33 cellular contexts compared by ENCODE assay signal in the genomic region with DNA sequence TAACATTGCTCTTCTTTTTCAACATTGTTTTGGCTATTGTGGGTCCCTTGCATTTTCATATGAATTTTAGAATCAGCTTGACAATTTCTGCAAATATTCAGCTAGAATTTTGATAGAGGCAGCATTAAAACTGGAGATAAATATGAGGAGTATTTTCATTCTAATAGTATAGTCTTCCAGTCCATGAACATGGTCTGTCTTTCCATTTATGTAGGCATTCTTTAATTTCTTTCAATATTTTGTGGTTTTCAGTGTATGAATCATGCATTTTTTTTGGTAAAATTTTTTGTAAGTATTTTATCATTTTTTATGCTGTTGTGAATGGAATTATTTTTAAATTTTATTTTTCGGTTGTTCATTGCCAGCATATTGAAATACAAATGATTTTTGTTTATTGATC.
"Had no signal": no experiment of that assay in that cellular context is flagged by ENCODE, and none has a peak within 500 bp of the region (broad histone marks: within the 10 kb centered on the region; RNA-seq: fewer than 3 reads in every experiment).

No MANE protein-coding gene starts in this region.

- ATAC-seq: activated naive CD8-positive, alpha-beta T cell treated with anti-CD3 and anti-CD28 coated beads, Interleukin-2, amount 50 U/mL, for 24 hours; activated T-cell treated with anti-CD3 and anti-CD28 coated beads, Interleukin-2, amount 50 U/mL, for 4 hours; esophagus mucosa; foreskin keratinocyte; gastroesophageal sphincter; heart right ventricle; T-helper 17 cell; WTC11 had no signal

- H3K27me3 Mint-ChIP-seq: activated CD4-positive, alpha-beta memory T cell treated with anti-CD3 and anti-CD28 coated beads, Interleukin-2, amount 10 ng/mL, durations not matched to agents 7 days and 5 days; activated CD4-positive, alpha-beta T cell treated with anti-CD3 and anti-CD28 coated beads, Interleukin-2, amount 10 ng/mL, durations not matched to agents 7 days and 5 days; activated naive CD8-positive, alpha-beta T cell treated with anti-CD3 and anti-CD28 coated beads, Interleukin-2, amount 50 U/mL, for 24 hours; brain; T-helper 17 cell had no signal

- H3K9me3 ChIP-seq: adrenal gland, ascending aorta, colonic mucosa had no signal

- H3K36me3 Mint-ChIP-seq: activated naive CD4-positive, alpha-beta T cell treated with anti-CD3 and anti-CD28 coated beads, Interleukin-2, amount 50 U/mL, for 24 hours; activated naive CD8-positive, alpha-beta T cell treated with anti-CD3 and anti-CD28 coated beads for 36 hours had no signal

- H3K4me1 Mint-ChIP-seq: activated CD4-positive, alpha-beta memory T cell treated with anti-CD3 and anti-CD28 coated beads, Interleukin-2, amount 10 ng/mL, durations not matched to agents 7 days and 5 days; activated CD4-positive, alpha-beta T cell treated with anti-CD3 and anti-CD28 coated beads, Interleukin-2, amount 10 ng/mL, durations not matched to agents 7 days and 5 days; activated naive CD4-positive, alpha-beta T cell treated with anti-CD3 and anti-CD28 coated beads, Interleukin-2, amount 50 U/mL, for 24 hours; activated naive CD8-positive, alpha-beta T cell treated with anti-CD3 and anti-CD28 coated beads for 36 hours; activated naive CD8-positive, alpha-beta T cell treated with anti-CD3 and anti-CD28 coated beads, Interleukin-2, amount 50 U/mL, for 24 hours; brain; endodermal cell; T-helper 17 cell; WTC11 had no signal

- H3K4me3 Mint-ChIP-seq: activated CD4-positive, alpha-beta memory T cell treated with anti-CD3 and anti-CD28 coated beads, Interleukin-2, amount 10 ng/mL, durations not matched to agents 7 days and 5 days; activated CD4-positive, alpha-beta T cell treated with anti-CD3 and anti-CD28 coated beads, Interleukin-2, amount 10 ng/mL, durations not matched to agents 7 days and 5 days; activated naive CD4-positive, alpha-beta T cell treated with anti-CD3 and anti-CD28 coated beads for 36 hours; activated naive CD4-positive, alpha-beta T cell treated with anti-CD3 and anti-CD28 coated beads, Interleukin-2, amount 50 U/mL, for 24 hours; activated naive CD8-positive, alpha-beta T cell treated with anti-CD3 and anti-CD28 coated beads for 36 hours; activated naive CD8-positive, alpha-beta T cell treated with anti-CD3 and anti-CD28 coated beads, Interleukin-2, amount 50 U/mL, for 24 hours; activated T-cell treated with anti-CD3 and anti-CD28 coated beads, Interleukin-2, amount 50 U/mL, for 4 hours; activated T-helper 1 cell treated with anti-CD3 and anti-CD28 coated beads, Interleukin-12 subunit alpha, Interleukin-12 subunit beta, Interleukin-2, Interleukin-4 antibody, amounts not matched to agents 30 ng/mL and 10 ng/mL and 1 ng/mL, durations not matched to agents 14 hours and 24 hours and 36 hours; brain; endodermal cell; T-helper 17 cell; T-helper 2 cell treated with Interferon-gamma antibody and Interleukin-4, amounts not matched to agents 5 μg/mL and 100 μg/mL, for 36 hours; WTC11 had no signal

- DNase-seq: activated CD4-positive, alpha-beta memory T cell treated with anti-CD3 and anti-CD28 coated beads, Interleukin-2, amount 10 ng/mL, durations not matched to agents 7 days and 5 days; activated CD4-positive, alpha-beta T cell treated with anti-CD3 and anti-CD28 coated beads for 1 hour; activated CD4-positive, alpha-beta T cell treated with anti-CD3 and anti-CD28 coated beads for 4 hours; activated CD4-positive, alpha-beta T cell treated with anti-CD3 and anti-CD28 coated beads, Interleukin-2, amount 10 ng/mL, durations not matched to agents 7 days and 5 days; activated CD4-positive, alpha-beta T cell treated with anti-CD3 and anti-CD28 coated beads, Interleukin-2, amount 50 U/mL, for 4 hours; activated CD8-positive, alpha-beta memory T cell treated with anti-CD3 and anti-CD28 coated beads, Interleukin-2, amount 50 U/mL, for 48 hours; activated effector memory CD4-positive, alpha-beta T cell treated with anti-CD3 and anti-CD28 coated beads, Interleukin-2, amount 50 U/mL, for 16 hours; activated naive CD4-positive, alpha-beta T cell treated with anti-CD3 and anti-CD28 coated beads for 36 hours; activated naive CD8-positive, alpha-beta T cell treated with anti-CD3 and anti-CD28 coated beads for 36 hours; activated naive CD8-positive, alpha-beta T cell treated with anti-CD3 and anti-CD28 coated beads, Interleukin-2, amount 50 U/mL, for 24 hours; activated T-cell treated with anti-CD3 and anti-CD28 coated beads, Interleukin-2, amount 50 U/mL, for 4 hours; adrenal gland; central memory CD4-positive, alpha-beta T cell; cerebellar nuclear complex; colonic mucosa; effector CD8-positive, alpha-beta T cell; endodermal cell; foreskin keratinocyte; heart right ventricle; T-helper 1 cell; T-helper 17 cell had no signal

- H3K27ac ChIP-seq: adrenal gland, ascending aorta, breast epithelium, cardiac muscle cell, colonic mucosa, foreskin keratinocyte, gastroesophageal sphincter, heart right ventricle, VCaP had no signal

- H3K9me3 Mint-ChIP-seq: activated CD4-positive, alpha-beta memory T cell treated with anti-CD3 and anti-CD28 coated beads, Interleukin-2, amount 10 ng/mL, durations not matched to agents 7 days and 5 days; activated T-cell treated with anti-CD3 and anti-CD28 coated beads, Interleukin-2, amount 50 U/mL, for 4 hours; activated T-helper 1 cell treated with anti-CD3 and anti-CD28 coated beads, Interleukin-12 subunit alpha, Interleukin-12 subunit beta, Interleukin-2, Interleukin-4 antibody, amounts not matched to agents 30 ng/mL and 10 ng/mL and 1 ng/mL, durations not matched to agents 14 hours and 24 hours and 36 hours; activated T-helper 2 cell treated with anti-CD3 and anti-CD28 coated beads, Interferon-gamma antibody, Interleukin-2, Interleukin-4, amounts not matched to agents 10 μg/mL and 5 μg/mL and 100 μg/mL, durations not matched to agents 14 hours and 24 hours and 36 hours; T-helper 2 cell treated with Interferon-gamma antibody and Interleukin-4, amounts not matched to agents 5 μg/mL and 100 μg/mL, for 36 hours had no signal

- H3K27me3 ChIP-seq: adrenal gland, ascending aorta, breast epithelium, cardiac muscle cell, colonic mucosa, foreskin keratinocyte, gastroesophageal sphincter, heart right ventricle had no signal

- H3K27ac Mint-ChIP-seq: activated CD4-positive, alpha-beta memory T cell treated with anti-CD3 and anti-CD28 coated beads, Interleukin-2, amount 10 ng/mL, durations not matched to agents 7 days and 5 days; activated CD4-positive, alpha-beta T cell treated with anti-CD3 and anti-CD28 coated beads, Interleukin-2, amount 10 ng/mL, durations not matched to agents 7 days and 5 days; activated naive CD4-positive, alpha-beta T cell treated with anti-CD3 and anti-CD28 coated beads for 36 hours; activated naive CD4-positive, alpha-beta T cell treated with anti-CD3 and anti-CD28 coated beads, Interleukin-2, amount 50 U/mL, for 24 hours; activated naive CD8-positive, alpha-beta T cell treated with anti-CD3 and anti-CD28 coated beads for 36 hours; activated naive CD8-positive, alpha-beta T cell treated with anti-CD3 and anti-CD28 coated beads, Interleukin-2, amount 50 U/mL, for 24 hours; activated T-helper 1 cell treated with anti-CD3 and anti-CD28 coated beads, Interleukin-12 subunit alpha, Interleukin-12 subunit beta, Interleukin-2, Interleukin-4 antibody, amounts not matched to agents 30 ng/mL and 10 ng/mL and 1 ng/mL, durations not matched to agents 14 hours and 24 hours and 36 hours; activated T-helper 2 cell treated with anti-CD3 and anti-CD28 coated beads, Interferon-gamma antibody, Interleukin-2, Interleukin-4, amounts not matched to agents 10 μg/mL and 5 μg/mL and 100 μg/mL, durations not matched to agents 14 hours and 24 hours and 36 hours; brain; endodermal cell; T-helper 17 cell; T-helper 2 cell treated with Interferon-gamma antibody and Interleukin-4, amounts not matched to agents 5 μg/mL and 100 μg/mL, for 36 hours; WTC11 had no signal

- H3K4me3 ChIP-seq: adrenal gland, ascending aorta, breast epithelium, cardiac muscle cell, colonic mucosa, gastroesophageal sphincter, heart right ventricle had no signal

- H3K4me1 ChIP-seq: adrenal gland, ascending aorta, breast epithelium, colonic mucosa, foreskin keratinocyte, gastroesophageal sphincter, heart right ventricle had no signal

- H3K36me3 ChIP-seq: adrenal gland, ascending aorta, breast epithelium, cardiac muscle cell, colonic mucosa, gastroesophageal sphincter, heart right ventricle had no signal
